ENCODE assay signal across 8 cellular contexts in genomic region chr12:188910-189621, GRCh38. TPM values are rescaled to one million over a fixed set of nuclear protein-coding genes. Genes with fewer than 3 reads are reported as not detected.
DNase-seq lines count a peak whose midpoint lies in the region; ATAC-seq and TF ChIP-seq lines count a peak whose summit lies in the region.

No MANE protein-coding gene starts in this region.

- intact Hi-C loops in Right ventricle myocardium superior (cut with DNase I) = no loop called here

- peaks cover 1% of the 10 kb centered on the region for H3K4me1 Mint-ChIP-seq in activated naive CD8-positive, alpha-beta T cell (ENCODE audit: low read depth)

- no peak overlapping the region for H3K27ac ChIP-seq in upper lobe of left lung

- H3K36me3 Mint-ChIP-seq in activated naive CD8-positive, alpha-beta T cell = no peaks in the 10 kb centered on the region

- DNase-seq in ACHN (peak; percentile 75), GM13976 (ENCODE audit: low spot score) (peak; percentile 86), NCI-H774 (lab: John Stamatoyannopoulos, UW) (peak; percentile 75), Right ventricle myocardium superior (peak; percentile 69), omental fat pad (ENCODE audit: low spot score) (no peak), upper lobe of left lung (peak; percentile 46 to 92), NCI-H2227 (lab: John Stamatoyannopoulos, UW; ENCODE audit: unreplicated experiment) (no peak)

- peak overlapping the region; percentile 82 for H3K4me3 Mint-ChIP-seq in activated naive CD8-positive, alpha-beta T cell

- WGBS in upper lobe of left lung, 2 donors = 8 to 17% methylated on average over 27 to 49 of the region's 52 CpGs

- no peaks in the 10 kb centered on the region for H3K36me3 ChIP-seq in upper lobe of left lung

- no peaks in the 10 kb centered on the region for H3K9me3 Mint-ChIP-seq in activated naive CD8-positive, alpha-beta T cell (ENCODE audit: low read depth)

- ATAC-seq in Right ventricle myocardium superior (ENCODE audit: poor library complexity) (peak; percentile 94), omental fat pad (ENCODE audit: low FRiP score) (peak; percentile 84), upper lobe of left lung (ENCODE audit: low FRiP score in 2 of 2) (peak; percentile 68 to 94)

- in situ Hi-C loops in ACHN (cut with HindIII; ENCODE audit: low pct_ligation_motif_present, low pct_unique_long_range_greater_than_20kb, low sequenced_read_pairs) (no loop called here), GM13976 (cut with MboI; ENCODE audit: low sequenced_read_pairs, unreplicated experiment) (no loop called here)

- no peak for TF ChIP-seq POLR2A in upper lobe of left lung (IDR thresholded peaks at IDR 0.05)

- H3K27ac Mint-ChIP-seq in activated naive CD8-positive, alpha-beta T cell = no peak overlapping the region

- TF ChIP-seq EP300 in upper lobe of left lung (IDR thresholded peaks at IDR 0.05) = no peak

- H3K9me3 ChIP-seq in upper lobe of left lung = no peaks in the 10 kb centered on the region

- TF ChIP-seq CTCF in GM13976 (IDR thresholded peaks at IDR 0.05; ENCODE audit: borderline replicate concordance, control extremely low read depth, extremely low read depth, insufficient read depth, missing control alignments) = peak; percentile 61
- TF ChIP-seq CTCF in omental fat pad (IDR thresholded peaks at IDR 0.05) = peak in 1 of 3 donors; percentile 62
- peak; percentile 71 to 87 (median 77) for TF ChIP-seq CTCF in upper lobe of left lung (IDR thresholded peaks at IDR 0.05)

- H3K4me3 ChIP-seq in upper lobe of left lung = peak overlapping the region; percentile 35 to 51 (median 43)

- peaks cover 13% of the 10 kb centered on the region for H3K27me3 Mint-ChIP-seq in activated naive CD8-positive, alpha-beta T cell

- H3K4me1 ChIP-seq in upper lobe of left lung = peaks cover 5 to 18% (median 7%) of the 10 kb centered on the region in 4 donors

- no peaks in the 10 kb centered on the region for H3K27me3 ChIP-seq in upper lobe of left lung

RNA-seq across cellular contexts. Expression of gene SLC6A12, which starts 24.9 kb away (rescaled TPM):
- total RNA-seq in Right ventricle myocardium superior (0.86 TPM), omental fat pad (1 to 10 TPM in 3 of 4 donors, under 1 TPM in 1; 0.46 to 7.0 (median 2.1) TPM), upper lobe of left lung (10 to 100 TPM in 1 of 6 donors, 1 to 10 TPM in 5; 2.4 to 11.2 (median 7.0) TPM)

Comparison
In these comparisons a context has a peak if more than half of its experiments do, and no peak if none do; other contexts are left out.
1. DNase-seq: peak in ACHN (single experiment), GM13976 (single experiment), NCI-H774 (single experiment), Right ventricle myocardium superior (single experiment) and upper lobe of left lung (2 of 2); none in omental fat pad (single experiment) and NCI-H2227 (single experiment).
2. Peak in every context shown above with its lines, with median percentiles within 50 percentile points of each other: ATAC-seq.